12 cellular contexts compared by ENCODE assay signal in genomic region chr4:76960014-76960413, GRCh38. TPM values are rescaled to one million over a fixed set of nuclear protein-coding genes. Genes with fewer than 3 reads are reported as not detected.
DNase-seq lines count a peak whose midpoint lies in the region; ATAC-seq and TF ChIP-seq lines count a peak whose summit lies in the region.
"Had no signal": no experiment of that assay in that cellular context is flagged by ENCODE, and none has a peak within 500 bp of the region (broad histone marks: within the 10 kb centered on the region; RNA-seq: fewer than 3 reads in every experiment).

No MANE protein-coding gene starts in this region.

- no peak overlapping the region for H3K4me3 Mint-ChIP-seq in CD4-positive, alpha-beta T cell
- H3K4me3 Mint-ChIP-seq in activated naive CD8-positive, alpha-beta T cell treated with anti-CD3 and anti-CD28 coated beads for 36 hours, result no peak overlapping the region
- H3K4me3 Mint-ChIP-seq: activated CD4-positive, alpha-beta memory T cell treated with anti-CD3 and anti-CD28 coated beads for 36 hours; B cell had no signal

- peaks cover 34% of the 10 kb centered on the region for H3K4me1 Mint-ChIP-seq in CD4-positive, alpha-beta T cell (ENCODE audit: low read depth)
- peaks cover 30% of the 10 kb centered on the region for H3K4me1 Mint-ChIP-seq in activated naive CD8-positive, alpha-beta T cell treated with anti-CD3 and anti-CD28 coated beads for 36 hours
- H3K4me1 Mint-ChIP-seq: B cell had no signal

- TF ChIP-seq EP300 in tibial nerve (IDR thresholded peaks at IDR 0.05), result no peak

- TF ChIP-seq POLR2A in tibial nerve (IDR thresholded peaks at IDR 0.05), result no peak

- H3K27ac Mint-ChIP-seq in CD4-positive, alpha-beta T cell, result no peak overlapping the region
- H3K27ac Mint-ChIP-seq in activated naive CD8-positive, alpha-beta T cell treated with anti-CD3 and anti-CD28 coated beads for 36 hours, result peak overlapping the region; percentile 20
- H3K27ac Mint-ChIP-seq: activated CD4-positive, alpha-beta memory T cell treated with anti-CD3 and anti-CD28 coated beads for 36 hours; B cell had no signal

- H3K9me3 ChIP-seq in CD4-positive, alpha-beta T cell (ENCODE audit: control insufficient read depth, low read length), result no peaks in the 10 kb centered on the region
- H3K9me3 ChIP-seq in tibial nerve, result no peaks in the 10 kb centered on the region
- H3K9me3 ChIP-seq: stomach had no signal

- H3K36me3 Mint-ChIP-seq in CD4-positive, alpha-beta T cell (ENCODE audit: low read depth), result no peaks in the 10 kb centered on the region
- H3K36me3 Mint-ChIP-seq in activated naive CD8-positive, alpha-beta T cell treated with anti-CD3 and anti-CD28 coated beads for 36 hours, result peaks cover 33% of the 10 kb centered on the region

- no peaks in the 10 kb centered on the region for H3K27me3 Mint-ChIP-seq in CD4-positive, alpha-beta T cell
- no peaks in the 10 kb centered on the region for H3K27me3 Mint-ChIP-seq in activated naive CD8-positive, alpha-beta T cell treated with anti-CD3 and anti-CD28 coated beads for 36 hours
- H3K27me3 Mint-ChIP-seq: activated CD4-positive, alpha-beta memory T cell treated with anti-CD3 and anti-CD28 coated beads for 36 hours; B cell had no signal

- peak; percentile 41 for ATAC-seq in CD4-positive, alpha-beta T cell (ENCODE audit: poor library complexity)
- ATAC-seq in GM19023 (IDR thresholded peaks at IDR 0.05; ENCODE audit: unreplicated experiment) (peak; percentile 87), HG02973 (IDR thresholded peaks at IDR 0.05; ENCODE audit: unreplicated experiment) (peak; percentile 90)

- 82 to 88% methylated on average over 4 of the region's 4 CpGs for WGBS in tibial nerve, 2 donors

- POLR2A ChIA-PET in CD4-positive, alpha-beta T cell (lab: Charles Lee), result no interaction called here

- intact Hi-C loops in CD4-positive, alpha-beta T cell (cut with DNase I, micrococcal nuclease), result no loop called here

- H3K27ac ChIP-seq in CD4-positive, alpha-beta T cell (ENCODE audit: low read depth, low read length), result no peak overlapping the region
- no peak overlapping the region for H3K27ac ChIP-seq in tibial nerve

- H3K4me1 ChIP-seq in tibial nerve, result peaks cover 0 to 8% (median 2%) of the 10 kb centered on the region in 4 donors

- no peak for DNase-seq in CD4-positive, alpha-beta T cell
- DNase-seq in activated naive CD8-positive, alpha-beta T cell treated with anti-CD3 and anti-CD28 coated beads for 36 hours, result peak; percentile 6
- DNase-seq in NOMO-1 (lab: John Stamatoyannopoulos, UW; ENCODE audit: unreplicated experiment in 2 of 2) (no peak), foreskin melanocyte (no peak), tibial nerve (ENCODE audit: low spot score in 2 of 2) (no peak), NCI-H446 treated with DMSO at 0.1 percent for 48 hours (lab: John Stamatoyannopoulos, UW) (no peak)
- DNase-seq: activated CD4-positive, alpha-beta memory T cell treated with anti-CD3 and anti-CD28 coated beads for 36 hours; kidney glomerular epithelial cell; stomach had no signal

- CTCF ChIA-PET in CD4-positive, alpha-beta T cell (lab: Charles Lee), result interaction anchor here (1.7 kb wide), 1 partner anchor 243 kb away, joined by 3 read pairs; no protein-coding TSS in a partner anchor

- no peak overlapping the region for H3K4me3 ChIP-seq in tibial nerve
- H3K4me3 ChIP-seq: stomach had no signal

- no peak for TF ChIP-seq CTCF in CD4-positive, alpha-beta T cell (IDR thresholded peaks at IDR 0.05)
- no peak for TF ChIP-seq CTCF in tibial nerve (IDR thresholded peaks at IDR 0.05)

- H3K36me3 ChIP-seq in tibial nerve, result no peaks in the 10 kb centered on the region
- H3K36me3 ChIP-seq: stomach had no signal

- H3K9me3 Mint-ChIP-seq in CD4-positive, alpha-beta T cell, result no peaks in the 10 kb centered on the region
- peaks cover 4% of the 10 kb centered on the region for H3K9me3 Mint-ChIP-seq in activated naive CD8-positive, alpha-beta T cell treated with anti-CD3 and anti-CD28 coated beads for 36 hours
- H3K9me3 Mint-ChIP-seq: activated CD4-positive, alpha-beta memory T cell treated with anti-CD3 and anti-CD28 coated beads for 36 hours had no signal

- H3K27me3 ChIP-seq in CD4-positive, alpha-beta T cell (ENCODE audit: control insufficient read depth, insufficient read depth, low read length), result no peaks in the 10 kb centered on the region
- H3K27me3 ChIP-seq in tibial nerve, result no peaks in the 10 kb centered on the region
- H3K27me3 ChIP-seq: stomach had no signal

RNA-seq across cellular contexts. Expression of gene SEPTIN11, which starts 10.5 kb away (rescaled TPM):
- total RNA-seq in CD4-positive, alpha-beta T cell, result 1 to 10 TPM; 8.1 to 9.4 TPM
- total RNA-seq in activated naive CD8-positive, alpha-beta T cell treated with anti-CD3 and anti-CD28 coated beads for 36 hours, result 10 to 100 TPM; 66.4 to 74.1 TPM
- 100 to 1,000 TPM; 111 to 205 (median 176) TPM for total RNA-seq in tibial nerve

Comparison
In these comparisons a context has a peak if more than half of its experiments do, and no peak if none do; other contexts are left out.
1. RNA of gene SEPTIN11, which starts 10.5 kb away (total RNA-seq): 111 to 205 TPM in tibial nerve and 66.4 to 74.1 TPM in activated naive CD8-positive, alpha-beta T cell treated with anti-CD3 and anti-CD28 coated beads for 36 hours; 8.1 to 9.4 TPM in CD4-positive, alpha-beta T cell; every median in the first group is over 4 times any median in the second.
2. Peak in every context shown above with its lines, with median percentiles within 50 percentile points of each other: ATAC-seq.